Comparison of ENCODE assay signal across 8 cellular contexts in genomic region chr2:226649871-226650660, GRCh38.
DNase-seq lines count a peak whose midpoint lies in the region; ATAC-seq and TF ChIP-seq lines count a peak whose summit lies in the region.

No MANE protein-coding gene starts in this region.

- H3K4me3 Mint-ChIP-seq in naive thymus-derived CD8-positive, alpha-beta T cell = peak overlapping the region in 7 of 10 donors; percentile 20 to 65 (median 50)
- no peak overlapping the region for H3K4me3 Mint-ChIP-seq in glutamatergic neuron (ENCODE audit: unreplicated experiment)

- POLR2A ChIA-PET in naive thymus-derived CD8-positive, alpha-beta T cell (lab: Charles Lee) = interaction anchor here (0.8 kb wide), 1 partner anchor 149 kb away, joined by 3 read pairs; no protein-coding TSS in a partner anchor

- H3K36me3 ChIP-seq in esophagus squamous epithelium = no peaks in the 10 kb centered on the region

- ATAC-seq in GM18867 (IDR thresholded peaks at IDR 0.05; ENCODE audit: unreplicated experiment) (peak; percentile 51), HG02885 (IDR thresholded peaks at IDR 0.05; ENCODE audit: poor library complexity, unreplicated experiment) (peak; percentile 68)
- peak; percentile 84 to 99 for ATAC-seq in naive thymus-derived CD8-positive, alpha-beta T cell

- H3K36me3 Mint-ChIP-seq in naive thymus-derived CD8-positive, alpha-beta T cell = peaks cover 0 to 11% (median 7%) of the 10 kb centered on the region in 3 donors
- peaks cover 10% of the 10 kb centered on the region for H3K36me3 Mint-ChIP-seq in glutamatergic neuron (ENCODE audit: unreplicated experiment)

- H3K27me3 Mint-ChIP-seq in naive thymus-derived CD8-positive, alpha-beta T cell = peaks cover 0 to 7% (median 0%) of the 10 kb centered on the region in 5 donors
- H3K27me3 Mint-ChIP-seq in glutamatergic neuron (ENCODE audit: unreplicated experiment) = no peaks in the 10 kb centered on the region

- H3K9me3 ChIP-seq in esophagus squamous epithelium = no peaks in the 10 kb centered on the region

- peak; percentile 78 for DNase-seq in NCI-H345 treated with DMSO at 0.1 percent for 48 hours (lab: John Stamatoyannopoulos, UW; ENCODE audit: unreplicated experiment)
- DNase-seq in activated T-cell treated with anti-CD3 and anti-CD28 coated beads for 4 hours = peak; percentile 9
- DNase-seq in esophagus squamous epithelium (lab: John Stamatoyannopoulos, UW) = peak; percentile 6
- peak in 4 of 10 donors; percentile 18 to 73 (median 36) for DNase-seq in naive thymus-derived CD8-positive, alpha-beta T cell
- DNase-seq in superior temporal gyrus (ENCODE audit: extremely low spot score) = peak; percentile 42
- no peak for DNase-seq in glutamatergic neuron

- 0 to 6% methylated on average over 9 to 12 of the region's 13 CpGs for WGBS in esophagus squamous epithelium, 2 donors

- intact Hi-C loops in esophagus squamous epithelium (cut with DNase I) = loop anchor here (10.0 kb wide), 1 partner anchor 145 kb away; the partner anchor contains the start of gene IRS1

- TF ChIP-seq CTCF in esophagus squamous epithelium (IDR thresholded peaks at IDR 0.05) = peak in 1 of 6 experiments; percentile 10
- no peak for TF ChIP-seq CTCF in glutamatergic neuron (IDR thresholded peaks at IDR 0.05; ENCODE audit: partially characterized antibody, unreplicated experiment)

- peaks cover 0 to 28% (median 0%) of the 10 kb centered on the region in 4 donors for H3K27me3 ChIP-seq in esophagus squamous epithelium

- peaks cover 15 to 32% (median 19%) of the 10 kb centered on the region in 3 donors for H3K4me1 ChIP-seq in esophagus squamous epithelium

- peaks cover 5 to 30% (median 18%) of the 10 kb centered on the region in 4 donors for H3K4me1 Mint-ChIP-seq in naive thymus-derived CD8-positive, alpha-beta T cell
- no peaks in the 10 kb centered on the region for H3K4me1 Mint-ChIP-seq in glutamatergic neuron (ENCODE audit: low read depth, unreplicated experiment)

- H3K9me3 Mint-ChIP-seq in naive thymus-derived CD8-positive, alpha-beta T cell = peaks cover 0 to 13% (median 2%) of the 10 kb centered on the region in 9 donors
- H3K9me3 Mint-ChIP-seq in glutamatergic neuron (ENCODE audit: unreplicated experiment) = peaks cover 5% of the 10 kb centered on the region

- peak overlapping the region in 9 of 10 donors; percentile 4 to 86 (median 75) for H3K27ac Mint-ChIP-seq in naive thymus-derived CD8-positive, alpha-beta T cell
- no peak overlapping the region for H3K27ac Mint-ChIP-seq in glutamatergic neuron (ENCODE audit: unreplicated experiment)

- peak overlapping the region; percentile 65 to 86 (median 76) for H3K27ac ChIP-seq in esophagus squamous epithelium

- no peak for TF ChIP-seq POLR2A in esophagus squamous epithelium (IDR thresholded peaks at IDR 0.05)

- peak overlapping the region in 1 of 4 donors; percentile 3 for H3K4me3 ChIP-seq in esophagus squamous epithelium
